In the genomic region with DNA sequence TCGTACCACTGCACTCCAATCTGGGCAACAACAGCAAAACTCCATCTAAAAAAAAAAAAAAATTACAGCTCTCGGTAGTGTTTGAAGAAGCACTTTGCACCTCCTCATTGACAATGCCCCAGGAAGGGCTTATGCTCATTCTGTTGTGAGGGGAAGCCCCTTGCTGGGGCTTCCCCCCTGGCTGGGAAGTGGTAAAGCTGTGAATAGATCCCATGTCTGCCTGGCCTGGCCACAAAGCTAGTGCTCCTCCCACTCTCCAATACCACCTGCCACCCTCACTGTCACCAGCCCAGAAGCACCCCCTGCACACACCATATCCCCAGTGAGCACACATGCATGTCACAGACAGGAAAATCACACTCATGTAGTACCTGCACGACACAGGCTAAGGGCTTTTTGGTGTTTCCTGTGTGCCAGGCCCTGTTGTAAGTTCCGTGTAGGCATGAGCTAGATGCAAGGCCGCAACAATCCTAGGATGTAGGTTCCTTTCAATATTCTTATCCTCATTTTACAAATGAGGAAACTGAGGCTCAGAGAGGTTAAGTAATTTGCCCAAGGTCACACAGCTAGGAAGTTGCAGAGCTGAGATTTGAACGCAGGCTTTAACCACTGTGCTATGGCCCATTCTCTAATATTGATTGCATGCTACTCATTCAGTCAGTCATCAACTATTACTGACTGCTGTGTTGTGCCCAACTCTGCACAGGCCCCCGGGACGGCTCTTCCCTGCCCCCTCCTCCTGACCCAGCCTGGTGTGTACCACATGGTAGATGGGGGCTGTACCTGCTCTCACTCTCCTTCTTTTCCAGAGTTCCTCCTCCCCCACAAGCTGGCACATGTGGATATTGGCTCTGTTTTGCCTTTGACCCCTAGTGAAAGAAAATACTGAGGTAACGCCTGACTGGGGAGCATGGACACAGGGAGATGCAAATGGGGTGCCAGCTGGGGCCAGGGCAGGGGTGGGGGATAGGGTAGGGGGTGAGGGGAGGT, we compare ENCODE assay signal across 9 cellular contexts. TPM values are rescaled to one million over a fixed set of nuclear protein-coding genes. Genes with fewer than 3 reads are reported as not detected.
DNase-seq lines count a peak whose midpoint lies in the region; ATAC-seq, FAIRE-seq and TF ChIP-seq lines count a peak whose summit lies in the region.
"Had no signal": no experiment of that assay in that cellular context is flagged by ENCODE, and none has a peak within 500 bp of the region (broad histone marks: within the 10 kb centered on the region; RNA-seq: fewer than 3 reads in every experiment).

No MANE protein-coding gene starts in this region.

- no peak overlapping the region for H2AFZ ChIP-seq in osteoblast (ENCODE audit: low read length)

- H3K36me3 Mint-ChIP-seq in activated T-cell treated with anti-CD3 and anti-CD28 coated beads, Interleukin-2, amount 50 U/mL, for 72 hours (ENCODE audit: insufficient read depth in 2 of 2): no peaks in the 10 kb centered on the region

- no peaks in the 10 kb centered on the region for H3K27me3 ChIP-seq in osteoblast (ENCODE audit: insufficient read depth, low read length)

- H3K4me1 ChIP-seq in osteoblast (ENCODE audit: insufficient read depth, low read length): peaks cover 82% of the 10 kb centered on the region

- peaks cover 42% of the 10 kb centered on the region for H3K27me3 Mint-ChIP-seq in activated T-cell treated with anti-CD3 and anti-CD28 coated beads, Interleukin-2, amount 50 U/mL, for 72 hours (ENCODE audit: low read depth)

- H3K9me3 ChIP-seq in osteoblast (ENCODE audit: low read depth, low read length): no peaks in the 10 kb centered on the region

- H3K4me3 Mint-ChIP-seq in activated T-cell treated with anti-CD3 and anti-CD28 coated beads, Interleukin-2, amount 50 U/mL, for 72 hours: peak overlapping the region in 1 of 2 donors; percentile 1

- H3K27ac Mint-ChIP-seq in activated T-cell treated with anti-CD3 and anti-CD28 coated beads, Interleukin-2, amount 50 U/mL, for 72 hours: no peak overlapping the region

- CTCF ChIA-PET in GM10248 (lab: Yijun Ruan, JAX): interaction anchor here (0.9 to 15.2 kb wide), 18 partner anchors 9 to 186 kb away, joined by 3 to 196 read pairs (median 4); partner anchors contain the start of genes COL1A1, LRRC59 and TMEM92

- H3K36me3 ChIP-seq in osteoblast (ENCODE audit: insufficient read depth, low read length): no peaks in the 10 kb centered on the region

- H3K4me1 Mint-ChIP-seq in activated T-cell treated with anti-CD3 and anti-CD28 coated beads, Interleukin-2, amount 50 U/mL, for 72 hours (ENCODE audit: low read depth): peaks cover 18% of the 10 kb centered on the region

- POLR2A ChIA-PET in GM10248 (lab: Yijun Ruan, JAX): no interaction called here

- peak; percentile 76 for DNase-seq in GM10248 (ENCODE audit: extremely low spot score)
- DNase-seq in activated T-cell treated with anti-CD3 and anti-CD28 coated beads, Interleukin-2, amount 50 U/mL, for 72 hours: peak; percentile 70 to 74
- peak; percentile 26 for DNase-seq in osteoblast (ENCODE audit: insufficient read length, low spot score, missing footprints)
- DNase-seq in cerebellar cortex (ENCODE audit: low spot score): no peak
- DNase-seq in D721Med (ENCODE audit: insufficient read length, low spot score): no peak
- DNase-seq in NCI-H1048 (lab: John Stamatoyannopoulos, UW): no peak

- no peaks in the 10 kb centered on the region for H4K20me1 ChIP-seq in osteoblast (ENCODE audit: insufficient read depth, low read length)

- H3K79me2 ChIP-seq in osteoblast (ENCODE audit: insufficient read depth, low read length): peaks cover 8% of the 10 kb centered on the region

- no peak for FAIRE-seq in D721Med (lab: Jason Lieb, UNC)

- no peak overlapping the region for H3K4me3 ChIP-seq in osteoblast (ENCODE audit: insufficient read depth, low read length)

- ATAC-seq in GM19397 (IDR thresholded peaks at IDR 0.05; ENCODE audit: unreplicated experiment) (peak; percentile 73), HG03521 (IDR thresholded peaks at IDR 0.05; ENCODE audit: unreplicated experiment) (peak; percentile 63)
- ATAC-seq in activated T-cell treated with anti-CD3 and anti-CD28 coated beads, Interleukin-2, amount 50 U/mL, for 72 hours (replicated peaks in 1 of 2): peak; percentile 97 to 98

- no peak overlapping the region for H3K4me2 ChIP-seq in osteoblast (ENCODE audit: insufficient read depth, low read length)

- no peak for TF ChIP-seq CTCF in GM10248 (IDR thresholded peaks at IDR 0.05; ENCODE audit: control extremely low read depth, extremely low read depth, low read depth, missing control alignments)
- TF ChIP-seq CTCF in osteoblast (IDR thresholded peaks at IDR 0.05; ENCODE audit: extremely low read depth, low read depth, low read length): no peak
- TF ChIP-seq CTCF in D721Med (IDR thresholded peaks at IDR 0.05; ENCODE audit: insufficient read depth, missing control alignments): no peak

- H3K9me3 Mint-ChIP-seq in activated T-cell treated with anti-CD3 and anti-CD28 coated beads, Interleukin-2, amount 50 U/mL, for 72 hours: no peaks in the 10 kb centered on the region

- H3K27ac ChIP-seq in osteoblast (ENCODE audit: low read depth, low read length): peak overlapping the region; percentile 96

RNA-seq across cellular contexts. Expression of gene COL1A1, which starts 11.9 kb away (rescaled TPM):
- total RNA-seq in activated T-cell treated with anti-CD3 and anti-CD28 coated beads, Interleukin-2, amount 50 U/mL, for 72 hours: 10 to 100 TPM in 1 of 2 donors, 1 to 10 TPM in 1; 9.8 to 10.3 TPM
- total RNA-seq in osteoblast: 6,718 and 8,987 TPM in 2 replicates

RNA-seq across cellular contexts. Expression of gene SGCA, which starts 47.5 kb away (rescaled TPM):
- total RNA-seq in activated T-cell treated with anti-CD3 and anti-CD28 coated beads, Interleukin-2, amount 50 U/mL, for 72 hours: 1 to 10 TPM; 1.7 to 2.3 TPM
- total RNA-seq in osteoblast: 0.29 TPM in 1 of 2 replicates, not detected in the other
- total RNA-seq: NCI-H460 had no signal

Comparison
In these comparisons a context has a peak if more than half of its experiments do, and no peak if none do; other contexts are left out.
1. DNase-seq: peak in GM10248 (single experiment), activated T-cell treated with anti-CD3 and anti-CD28 coated beads, Interleukin-2, amount 50 U/mL, for 72 hours (2 of 2) and osteoblast (single experiment); none in cerebellar cortex (single experiment), D721Med (single experiment) and NCI-H1048 (single experiment).
2. RNA of gene COL1A1, which starts 11.9 kb away (total RNA-seq): 6,718 to 8,987 TPM in osteoblast; 9.8 to 10.3 TPM in activated T-cell treated with anti-CD3 and anti-CD28 coated beads, Interleukin-2, amount 50 U/mL, for 72 hours; every median in the first group is over 100 times any median in the second.
3. Peak in every context shown above with its lines, with median percentiles within 50 percentile points of each other: ATAC-seq.